ENCODE assay signal across 23 cellular contexts in the genomic region with DNA sequence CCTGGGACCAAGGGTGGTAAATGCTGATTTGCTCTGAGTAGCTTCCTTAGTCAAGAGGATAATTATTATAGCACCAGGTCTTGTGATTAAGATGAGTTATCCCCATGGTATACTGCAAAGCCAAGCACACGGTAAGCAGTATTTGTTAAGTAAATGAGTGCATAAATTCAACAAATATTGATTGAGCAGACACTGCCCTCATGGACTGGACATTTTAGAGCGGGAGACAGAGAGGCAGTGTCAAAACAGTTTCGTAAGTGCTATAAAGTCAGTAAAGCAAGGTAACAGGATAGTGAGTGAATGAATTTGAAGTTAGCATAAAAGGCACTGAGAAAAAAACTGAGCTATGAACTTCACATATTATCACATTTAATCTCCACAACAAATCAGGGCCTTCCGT.
"Had no signal": no experiment of that assay in that cellular context is flagged by ENCODE, and none has a peak within 500 bp of the region (broad histone marks: within the 10 kb centered on the region; RNA-seq: fewer than 3 reads in every experiment).

No MANE protein-coding gene starts in this region.

- H3K27ac Mint-ChIP-seq: activated CD4-positive, alpha-beta T cell treated with anti-CD3 and anti-CD28 coated beads for 36 hours; activated naive CD8-positive, alpha-beta T cell treated with anti-CD3 and anti-CD28 coated beads, Interleukin-2, amount 10 ng/mL, durations not matched to agents 7 days and 5 days; immature natural killer cell; neural progenitor cell; progenitor cell of endocrine pancreas; WTC11 had no signal

- H3K4me1 Mint-ChIP-seq: neural progenitor cell had no signal

- H3K4me3 Mint-ChIP-seq: activated CD4-positive, alpha-beta T cell treated with anti-CD3 and anti-CD28 coated beads for 36 hours; activated naive CD8-positive, alpha-beta T cell treated with anti-CD3 and anti-CD28 coated beads, Interleukin-2, amount 10 ng/mL, durations not matched to agents 7 days and 5 days; effector memory CD8-positive, alpha-beta T cell; immature natural killer cell; naive thymus-derived CD4-positive, alpha-beta T cell; neural progenitor cell; WTC11 had no signal

- H3K9me3 Mint-ChIP-seq: activated naive CD8-positive, alpha-beta T cell treated with anti-CD3 and anti-CD28 coated beads, Interleukin-2, amount 10 ng/mL, durations not matched to agents 7 days and 5 days; effector memory CD8-positive, alpha-beta T cell; immature natural killer cell; WTC11 had no signal

- DNase-seq: activated CD4-positive, alpha-beta T cell treated with anti-CD3 and anti-CD28 coated beads for 36 hours; activated CD4-positive, alpha-beta T cell treated with anti-CD3 and anti-CD28 coated beads, Interleukin-2, amount 50 U/mL, for 48 hours; activated naive CD4-positive, alpha-beta T cell; activated naive CD8-positive, alpha-beta T cell treated with anti-CD3 and anti-CD28 coated beads, Interleukin-2, amount 10 ng/mL, durations not matched to agents 7 days and 5 days; activated T-cell treated with anti-CD3 and anti-CD28 coated beads for 4 hours; amygdala; dermis blood vessel endothelial cell; effector memory CD8-positive, alpha-beta T cell; esophagus squamous epithelium; immature natural killer cell; mesenchymal stem cell; naive thymus-derived CD4-positive, alpha-beta T cell; stimulated activated CD4-positive, alpha-beta T cell treated with anti-CD3 and anti-CD28 coated beads, Interleukin-2, amount 100 ng/mL, for 24 hours; stimulated activated naive CD8-positive, alpha-beta T cell treated with anti-CD3 and anti-CD28 coated beads, Interleukin-15, Interleukin-2, amounts not matched to agents 100 U/mL and 50 U/mL, for 24 hours; substantia nigra; transverse colon had no signal

- H3K27ac ChIP-seq: cardiac muscle cell, neural progenitor cell, right atrium auricular region, transverse colon, vagina had no signal

- FAIRE-seq: TTC549 had no signal

- ATAC-seq: activated CD4-positive, alpha-beta T cell treated with anti-CD3 and anti-CD28 coated beads for 36 hours; effector memory CD8-positive, alpha-beta T cell; naive thymus-derived CD4-positive, alpha-beta T cell; stimulated activated naive CD8-positive, alpha-beta T cell treated with anti-CD3 and anti-CD28 coated beads, Interleukin-15, Interleukin-2, amounts not matched to agents 100 U/mL and 50 U/mL, for 24 hours; WTC11 had no signal
